8 cellular contexts compared by ENCODE assay signal in the genomic region with DNA sequence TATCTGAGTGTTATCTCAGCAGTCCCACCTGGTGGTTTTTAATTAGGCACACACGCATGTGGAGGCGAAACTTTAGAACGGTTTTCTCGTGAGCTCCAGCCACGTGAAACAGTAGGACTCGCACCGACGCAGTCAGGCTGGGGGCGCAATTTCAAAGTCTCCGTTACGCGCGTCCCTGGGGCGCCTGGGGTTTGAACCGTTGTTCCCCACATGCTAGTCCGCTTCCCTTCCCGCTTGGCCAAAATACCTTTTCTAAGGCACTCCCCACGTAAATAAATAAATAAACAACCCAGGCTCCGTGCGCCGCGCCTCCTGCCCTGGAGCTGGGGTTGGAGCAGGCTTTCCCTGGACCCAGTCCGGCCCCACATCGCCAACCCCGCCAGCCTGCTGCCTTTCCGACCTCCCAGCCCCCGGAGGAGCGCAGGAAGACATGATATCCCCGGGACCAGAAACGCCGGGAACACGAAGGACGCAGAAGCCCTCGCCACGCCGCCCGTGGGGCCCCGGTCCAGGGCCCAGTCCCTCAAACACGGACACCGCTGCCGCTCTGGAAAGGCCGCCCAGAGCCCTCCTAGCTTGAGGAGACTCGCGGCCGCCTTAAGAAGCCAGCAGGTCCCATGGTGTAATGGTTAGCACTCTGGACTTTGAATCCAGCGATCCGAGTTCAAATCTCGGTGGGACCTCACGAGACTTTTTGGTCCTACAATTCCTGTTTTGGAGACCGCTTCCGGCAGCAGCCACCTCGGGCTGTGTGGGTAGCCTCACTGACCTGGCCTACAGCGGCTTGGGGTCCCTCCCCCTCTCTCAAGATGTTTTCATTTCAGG. TPM values are rescaled to one million over a fixed set of nuclear protein-coding genes. Genes with fewer than 3 reads are reported as not detected.
A peak's percentile ranks its signal among the peaks of the same experiment; 100 is the strongest.
DNase-seq lines count a peak whose midpoint lies in the region; ATAC-seq and TF ChIP-seq lines count a peak whose summit lies in the region.

No MANE protein-coding gene starts in this region.

- ATAC-seq in GM21423 (IDR thresholded peaks at IDR 0.05; ENCODE audit: unreplicated experiment), result peak; percentile 25

- H3K27ac Mint-ChIP-seq in endothelial cell (ENCODE audit: unreplicated experiment) (peak overlapping the region; percentile 99), mesothelial cell of epicardium (peak overlapping the region; percentile 98)

- in situ Hi-C loops in Caki2 (cut with HindIII; ENCODE audit: low pct_unique_long_range_greater_than_20kb, low sequenced_read_pairs), result no loop called here

- H3K36me3 Mint-ChIP-seq in endothelial cell (ENCODE audit: low read depth, unreplicated experiment) (peaks cover 9% of the 10 kb centered on the region), mesothelial cell of epicardium (no peaks in the 10 kb centered on the region)

- H3K9me3 Mint-ChIP-seq in endothelial cell (ENCODE audit: unreplicated experiment), result no peaks in the 10 kb centered on the region
- no peaks in the 10 kb centered on the region for H3K9me3 Mint-ChIP-seq in mesothelial cell of epicardium

- TF ChIP-seq CTCF in endothelial cell (IDR thresholded peaks at IDR 0.05; ENCODE audit: unreplicated experiment) (no peak), mesothelial cell of epicardium (IDR thresholded peaks at IDR 0.05; ENCODE audit: unreplicated experiment) (no peak)

- peak overlapping the region; percentile 99 for H3K4me3 Mint-ChIP-seq in endothelial cell (ENCODE audit: unreplicated experiment)
- H3K4me3 Mint-ChIP-seq in mesothelial cell of epicardium, result peak overlapping the region; percentile 93

- H3K4me1 Mint-ChIP-seq in endothelial cell (ENCODE audit: unreplicated experiment) (peaks cover 16% of the 10 kb centered on the region), mesothelial cell of epicardium (peaks cover 11% of the 10 kb centered on the region)

- DNase-seq in Caki2 (ENCODE audit: low read depth) (peak; percentile 92), HUDEP-2 (lab: John Stamatoyannopoulos, UW; ENCODE audit: unreplicated experiment in 76 of 76) (peak in 75 of 76 experiments; percentile 68 to 97 (median 93)), NOMO-1 treated with dmso at 0.1 percent for 144 hours (lab: John Stamatoyannopoulos, UW; ENCODE audit: unreplicated experiment) (peak; percentile 94), endothelial cell (ENCODE audit: low spot score) (peak; percentile 96), mesothelial cell of epicardium (ENCODE audit: low spot score in 2 of 2, unreplicated experiment in 2 of 2) (peak; percentile 82 to 99)
- DNase-seq in activated CD8-positive, alpha-beta memory T cell treated with anti-CD3 and anti-CD28 coated beads, Interleukin-2, amount 50 U/mL, for 1 hour (ENCODE audit: extremely low read depth), result peak; percentile 74
- peak; percentile 62 to 64 for DNase-seq in stimulated activated CD8-positive, alpha-beta memory T cell treated with anti-CD3 and anti-CD28 coated beads, Interleukin-15, amount 100 ng/mL, for 48 hours (ENCODE audit: low read depth in 2 of 2)

- peaks cover 15% of the 10 kb centered on the region for H3K27me3 Mint-ChIP-seq in endothelial cell (ENCODE audit: unreplicated experiment)
- peaks cover 2% of the 10 kb centered on the region for H3K27me3 Mint-ChIP-seq in mesothelial cell of epicardium (ENCODE audit: low read depth)

RNA-seq across cellular contexts. Expression of gene GNGT2, which starts 18.2 kb away (rescaled TPM):
- total RNA-seq in Caki2 (2014; rRNA removed; shearing (Covaris generic); ENCODE audit: low replicate concordance), result 0.78 TPM in 1 of 2 replicates, not detected in the other
- total RNA-seq in endothelial cell (ENCODE audit: unreplicated experiment) (2.1 TPM), mesothelial cell of epicardium (0.34 TPM in 1 of 3 replicates, not detected in the others)

RNA-seq across cellular contexts. Expression of gene ABI3, which starts 18.4 kb away (rescaled TPM):
- 0.37 and 1.6 TPM in 2 replicates for total RNA-seq in Caki2 (2014; rRNA removed; shearing (Covaris generic); ENCODE audit: low replicate concordance)
- total RNA-seq in endothelial cell (ENCODE audit: unreplicated experiment) (15.7 TPM), mesothelial cell of epicardium (0.51 to 1.3 TPM (median 0.69 TPM) in 3 replicates)

RNA-seq across cellular contexts. Expression of gene PHOSPHO1, which starts 38.5 kb away (rescaled TPM):
- 29.9 and 39.0 TPM in 2 replicates for total RNA-seq in Caki2 (2014; rRNA removed; shearing (Covaris generic); ENCODE audit: low replicate concordance)
- total RNA-seq in endothelial cell (ENCODE audit: unreplicated experiment) (not detected), mesothelial cell of epicardium (0.25 to 0.40 TPM in 2 of 3 replicates, not detected in the other)

RNA-seq across cellular contexts. Expression of gene B4GALNT2, which starts 59.6 kb away (rescaled TPM):
- total RNA-seq in Caki2 (2014; rRNA removed; shearing (Covaris generic); ENCODE audit: low replicate concordance), result 13.2 and 20.0 TPM in 2 replicates
- total RNA-seq in endothelial cell (ENCODE audit: unreplicated experiment) (not detected), mesothelial cell of epicardium (0.02 to 0.07 TPM (median 0.04 TPM) in 3 replicates)

Comparison
In these comparisons a context has a peak if more than half of its experiments do, and no peak if none do; other contexts are left out.
1. Peak in every context shown above with its lines: DNase-seq and ATAC-seq.
2. RNA of gene PHOSPHO1, which starts 38.5 kb away (total RNA-seq): 29.9 to 39.0 TPM in Caki2; 0.25 to 0.40 TPM in mesothelial cell of epicardium and not detected in endothelial cell (single experiment); every median in the first group is over 10 times any median in the second.